In genomic region chr14:95269493-95269892, GRCh38 we compare ENCODE assay signal across 21 cellular contexts.
"Had no signal": no experiment of that assay in that cellular context is flagged by ENCODE, and none has a peak within 500 bp of the region (broad histone marks: within the 10 kb centered on the region; RNA-seq: fewer than 3 reads in every experiment).

No MANE protein-coding gene starts in this region.

- H3K9me3 ChIP-seq: left lung, pancreas, right atrium auricular region, transverse colon, vagina had no signal

- H3K4me3 ChIP-seq: heart right ventricle, left lung, lung, pancreas, psoas muscle, right atrium auricular region, transverse colon, vagina had no signal

- H3K4me1 ChIP-seq: psoas muscle had no signal

- H3K36me3 Mint-ChIP-seq: activated naive CD4-positive, alpha-beta T cell treated with anti-CD3 and anti-CD28 coated beads, Interleukin-2, amount 10 ng/mL, durations not matched to agents 7 days and 5 days had no signal

- H3K27ac ChIP-seq: heart right ventricle, left lung, pancreas, psoas muscle, right atrium auricular region, transverse colon, vagina had no signal

- ATAC-seq: activated CD4-positive, alpha-beta T cell treated with anti-CD3 and anti-CD28 coated beads for 36 hours; heart right ventricle; left lung; natural killer cell treated with Interleukin-12 subunit alpha and Interleukin-12 subunit beta and Interleukin-15 and Interleukin-18, amount 100 ng/mL, for 72 hours; pancreas; stimulated activated naive CD8-positive, alpha-beta T cell treated with anti-CD3 and anti-CD28 coated beads, Interleukin-15, amount 100 ng/mL, for 72 hours had no signal

- H3K27me3 ChIP-seq: heart right ventricle, left lung, pancreas, right atrium auricular region, transverse colon, vagina had no signal

- DNase-seq: activated CD4-positive, alpha-beta T cell treated with anti-CD3 and anti-CD28 coated beads for 36 hours; activated CD4-positive, alpha-beta T cell treated with anti-CD3 and anti-CD28 coated beads, Interleukin-2, amount 50 U/mL, for 4 hours; activated effector memory CD4-positive, alpha-beta T cell treated with anti-CD3 and anti-CD28 coated beads, Interleukin-2, amount 50 U/mL, for 16 hours; activated naive CD4-positive, alpha-beta T cell treated with anti-CD3 and anti-CD28 coated beads, Interleukin-2, amount 10 ng/mL, durations not matched to agents 7 days and 5 days; activated T-cell treated with anti-CD3 and anti-CD28 coated beads for 4 hours; amygdala; erythroblast; foreskin fibroblast; heart right ventricle; left lung; psoas muscle; stimulated activated CD4-positive, alpha-beta T cell treated with anti-CD3 and anti-CD28 coated beads, Interleukin-12 subunit alpha, Interleukin-12 subunit beta, amount 100 ng/mL, for 4 hours; stimulated activated CD4-positive, alpha-beta T cell treated with anti-CD3 and anti-CD28 coated beads, Interleukin-4, amount 100 ng/mL, for 4 hours; stimulated activated naive CD8-positive, alpha-beta T cell treated with anti-CD3 and anti-CD28 coated beads, Interleukin-15, amount 100 ng/mL, for 72 hours; T-helper 1 cell; transverse colon had no signal

- H3K36me3 ChIP-seq: heart right ventricle, left lung, pancreas, right atrium auricular region, transverse colon, vagina had no signal

- H3K27me3 Mint-ChIP-seq: activated CD4-positive, alpha-beta T cell treated with anti-CD3 and anti-CD28 coated beads for 36 hours; stimulated activated naive CD8-positive, alpha-beta T cell treated with anti-CD3 and anti-CD28 coated beads, Interleukin-15, amount 100 ng/mL, for 72 hours had no signal

- H3K4me3 Mint-ChIP-seq: activated CD4-positive, alpha-beta T cell treated with anti-CD3 and anti-CD28 coated beads for 36 hours; activated naive CD4-positive, alpha-beta T cell treated with anti-CD3 and anti-CD28 coated beads, Interleukin-2, amount 10 ng/mL, durations not matched to agents 7 days and 5 days; natural killer cell treated with Interleukin-12 subunit alpha and Interleukin-12 subunit beta and Interleukin-15 and Interleukin-18, amount 100 ng/mL, for 72 hours; stimulated activated naive CD8-positive, alpha-beta T cell treated with anti-CD3 and anti-CD28 coated beads, Interleukin-15, amount 100 ng/mL, for 72 hours had no signal

- H3K27ac Mint-ChIP-seq: activated CD4-positive, alpha-beta T cell treated with anti-CD3 and anti-CD28 coated beads for 36 hours; activated naive CD4-positive, alpha-beta T cell treated with anti-CD3 and anti-CD28 coated beads, Interleukin-2, amount 10 ng/mL, durations not matched to agents 7 days and 5 days had no signal
